In the genomic region with DNA sequence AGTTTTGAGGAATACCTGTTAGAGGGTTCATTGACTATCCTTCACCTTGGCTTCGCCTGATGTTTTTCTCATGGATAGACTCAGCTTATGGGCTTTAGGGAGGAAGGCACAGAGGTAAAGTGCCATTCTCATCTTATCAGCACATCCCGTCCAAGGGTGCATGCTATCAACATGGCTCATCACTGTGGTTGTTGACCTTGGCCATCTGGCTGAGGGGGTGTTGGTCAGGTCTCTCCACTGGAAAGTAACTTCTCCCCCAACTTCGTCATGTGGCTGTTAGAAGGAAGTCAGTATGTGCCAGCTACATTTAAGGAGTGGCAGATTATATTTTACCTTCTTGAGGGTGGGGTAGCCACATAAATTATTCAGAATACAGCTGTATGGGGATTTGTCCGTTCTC, we compare ENCODE assay signal across 27 cellular contexts.
DNase-seq lines count a peak whose midpoint lies in the region; ATAC-seq and TF ChIP-seq lines count a peak whose summit lies in the region.
"Had no signal": no experiment of that assay in that cellular context is flagged by ENCODE, and none has a peak within 500 bp of the region (broad histone marks: within the 10 kb centered on the region; RNA-seq: fewer than 3 reads in every experiment).

No MANE protein-coding gene starts in this region.

- peaks cover 13% of the 10 kb centered on the region for H3K4me1 ChIP-seq in skeletal muscle satellite cell (ENCODE audit: control insufficient read depth, insufficient read depth, low read length)
- H3K4me1 ChIP-seq in CD8-positive, alpha-beta T cell (ENCODE audit: insufficient read depth, low read length) = no peaks in the 10 kb centered on the region
- H3K4me1 ChIP-seq: SJSA1, upper lobe of left lung had no signal

- no peak overlapping the region for H3K27ac ChIP-seq in CD8-positive, alpha-beta T cell (ENCODE audit: low read depth, low read length)
- H3K27ac ChIP-seq: SJSA1, upper lobe of left lung had no signal

- no peaks in the 10 kb centered on the region for H3K36me3 Mint-ChIP-seq in CD8-positive, alpha-beta T cell
- H3K36me3 Mint-ChIP-seq: activated naive CD8-positive, alpha-beta T cell treated with anti-CD3 and anti-CD28 coated beads for 36 hours; natural killer cell treated with Interleukin-12 subunit alpha and Interleukin-12 subunit beta and Interleukin-15 and Interleukin-18, amount 100 ng/mL, for 72 hours; stimulated activated memory B cell treated with anti-CD40 and anti-IgM and Interleukin-4, amounts not matched to agents 10 μg/mL and 1 μg/mL and 100 μg/mL, for 72 hours had no signal

- no peaks in the 10 kb centered on the region for H3K36me3 ChIP-seq in skeletal muscle satellite cell (ENCODE audit: insufficient read depth, low read length)
- no peaks in the 10 kb centered on the region for H3K36me3 ChIP-seq in CD8-positive, alpha-beta T cell (ENCODE audit: insufficient read depth, low read length)

- no peak overlapping the region for H3K4me3 Mint-ChIP-seq in CD8-positive, alpha-beta T cell
- H3K4me3 Mint-ChIP-seq: activated naive CD8-positive, alpha-beta T cell treated with anti-CD3 and anti-CD28 coated beads for 36 hours; activated T-cell treated with anti-CD3 and anti-CD28 coated beads, Interleukin-2, amount 50 U/mL, for 24 hours; central memory CD8-positive, alpha-beta T cell; natural killer cell treated with Interleukin-12 subunit alpha and Interleukin-12 subunit beta and Interleukin-15 and Interleukin-18, amount 100 ng/mL, for 72 hours; stimulated activated memory B cell treated with anti-CD40 and anti-IgM and Interleukin-4, amounts not matched to agents 10 μg/mL and 1 μg/mL and 100 μg/mL, for 72 hours had no signal

- H3K9me3 Mint-ChIP-seq in CD8-positive, alpha-beta T cell = no peaks in the 10 kb centered on the region
- H3K9me3 Mint-ChIP-seq: activated naive CD8-positive, alpha-beta T cell treated with anti-CD3 and anti-CD28 coated beads for 36 hours; activated T-cell treated with anti-CD3 and anti-CD28 coated beads, Interleukin-2, amount 50 U/mL, for 24 hours; central memory CD8-positive, alpha-beta T cell; natural killer cell treated with Interleukin-12 subunit alpha and Interleukin-12 subunit beta and Interleukin-15 and Interleukin-18, amount 100 ng/mL, for 72 hours; stimulated activated memory B cell treated with anti-CD40 and anti-IgM and Interleukin-4, amounts not matched to agents 10 μg/mL and 1 μg/mL and 100 μg/mL, for 72 hours had no signal

- POLR2A ChIA-PET in CD8-positive, alpha-beta T cell (lab: Charles Lee) = no interaction called here

- no peak for TF ChIP-seq CTCF in fibroblast of pulmonary artery (IDR thresholded peaks at IDR 0.05; ENCODE audit: low read length, missing control alignments)
- TF ChIP-seq CTCF in CD8-positive, alpha-beta T cell (IDR thresholded peaks at IDR 0.05) = no peak

- no peak overlapping the region for H3K4me3 ChIP-seq in fibroblast of pulmonary artery (replicated peaks; ENCODE audit: low read depth, low read length)
- no peak overlapping the region for H3K4me3 ChIP-seq in skeletal muscle satellite cell (ENCODE audit: low read length)
- no peak overlapping the region for H3K4me3 ChIP-seq in CD8-positive, alpha-beta T cell (ENCODE audit: low read depth, low read length)
- H3K4me3 ChIP-seq: GM12878, mucosa of descending colon, SJSA1, upper lobe of left lung had no signal

- DNase-seq in HCEC 1CT (peak; percentile 51), RPMI7951 (ENCODE audit: low read depth) (peak; percentile 21), fibroblast of pulmonary artery (ENCODE audit: low read depth) (peak; percentile 3), Right ventricle myocardium inferior (ENCODE audit: missing footprints) (no peak), NCI-H2107 treated with DMSO at 0.1 percent for 48 hours (lab: John Stamatoyannopoulos, UW; ENCODE audit: unreplicated experiment) (no peak)
- no peak for DNase-seq in CD8-positive, alpha-beta T cell
- DNase-seq: activated CD4-positive, alpha-beta T cell treated with anti-CD3 and anti-CD28 coated beads, Interleukin-2, amount 50 U/mL, for 1 hour; activated CD4-positive, CD25-positive, alpha-beta regulatory T cell; activated effector memory CD4-positive, alpha-beta T cell treated with anti-CD3 and anti-CD28 coated beads, Interleukin-2, amount 50 U/mL, for 16 hours; activated naive CD8-positive, alpha-beta T cell treated with anti-CD3 and anti-CD28 coated beads for 36 hours; activated T-cell treated with anti-CD3 and anti-CD28 coated beads, Interleukin-2, amount 50 U/mL, for 24 hours; aorta; hypothalamus; left colon; mucosa of descending colon; NCI-H1092; NCI-H1694 treated with DMSO at 0.1 percent for 48 hours; NCI-H2171; NCI-H510A; RPMI8226; upper lobe of left lung had no signal

- intact Hi-C loops in CD8-positive, alpha-beta T cell (cut with DNase I, micrococcal nuclease) = no loop called here
- intact Hi-C loops in Right ventricle myocardium inferior (cut with DNase I) = no loop called here

- peak overlapping the region; percentile 31 for H3K4me2 ChIP-seq in skeletal muscle satellite cell (ENCODE audit: low read length)

- H3K9me3 ChIP-seq in skeletal muscle satellite cell (replicated peaks; ENCODE audit: low read length) = no peaks in the 10 kb centered on the region
- H3K9me3 ChIP-seq in CD8-positive, alpha-beta T cell (ENCODE audit: low read length) = no peaks in the 10 kb centered on the region
- H3K9me3 ChIP-seq: mucosa of descending colon, SJSA1, upper lobe of left lung had no signal

- H3K27ac Mint-ChIP-seq in CD8-positive, alpha-beta T cell = no peak overlapping the region
- H3K27ac Mint-ChIP-seq: activated naive CD8-positive, alpha-beta T cell treated with anti-CD3 and anti-CD28 coated beads for 36 hours; activated T-cell treated with anti-CD3 and anti-CD28 coated beads, Interleukin-2, amount 50 U/mL, for 24 hours; natural killer cell treated with Interleukin-12 subunit alpha and Interleukin-12 subunit beta and Interleukin-15 and Interleukin-18, amount 100 ng/mL, for 72 hours; stimulated activated memory B cell treated with anti-CD40 and anti-IgM and Interleukin-4, amounts not matched to agents 10 μg/mL and 1 μg/mL and 100 μg/mL, for 72 hours had no signal

- H3K4me1 Mint-ChIP-seq in CD8-positive, alpha-beta T cell (ENCODE audit: low read depth) = no peaks in the 10 kb centered on the region
- H3K4me1 Mint-ChIP-seq: activated naive CD8-positive, alpha-beta T cell treated with anti-CD3 and anti-CD28 coated beads for 36 hours; central memory CD8-positive, alpha-beta T cell; stimulated activated memory B cell treated with anti-CD40 and anti-IgM and Interleukin-4, amounts not matched to agents 10 μg/mL and 1 μg/mL and 100 μg/mL, for 72 hours had no signal

- H3K9ac ChIP-seq in skeletal muscle satellite cell (ENCODE audit: low read depth, low read length) = no peak overlapping the region

- CTCF ChIA-PET in CD8-positive, alpha-beta T cell (lab: Charles Lee) = no interaction called here

- ATAC-seq in CD8-positive, alpha-beta T cell = no peak
- ATAC-seq in Right ventricle myocardium inferior = no peak
- ATAC-seq: GM12878; left colon; mucosa of descending colon; natural killer cell treated with Interleukin-12 subunit alpha and Interleukin-12 subunit beta and Interleukin-15 and Interleukin-18, amount 100 ng/mL, for 72 hours had no signal

- peaks cover 27% of the 10 kb centered on the region for H3K27me3 Mint-ChIP-seq in CD8-positive, alpha-beta T cell (ENCODE audit: low read depth)

- H3K27me3 ChIP-seq in skeletal muscle satellite cell (ENCODE audit: control insufficient read depth, insufficient read depth, low read length) = no peaks in the 10 kb centered on the region
- no peaks in the 10 kb centered on the region for H3K27me3 ChIP-seq in CD8-positive, alpha-beta T cell (ENCODE audit: insufficient read depth, low read length)
- H3K27me3 ChIP-seq: SJSA1, upper lobe of left lung had no signal

Comparison
In these comparisons a context has a peak if more than half of its experiments do, and no peak if none do; other contexts are left out.
1. DNase-seq: peak in HCEC 1CT (single experiment), RPMI7951 (single experiment) and fibroblast of pulmonary artery (single experiment); none in CD8-positive, alpha-beta T cell (0 of 7), Right ventricle myocardium inferior (single experiment) and NCI-H2107 treated with DMSO at 0.1 percent for 48 hours (single experiment).